24 cellular contexts compared by ENCODE assay signal in genomic region chrX:154332561-154332960, GRCh38. TPM values are rescaled to one million over a fixed set of nuclear protein-coding genes. Genes with fewer than 3 reads are reported as not detected.
"Had no signal": no experiment of that assay in that cellular context is flagged by ENCODE, and none has a peak within 500 bp of the region (broad histone marks: within the 10 kb centered on the region; RNA-seq: fewer than 3 reads in every experiment).

No MANE protein-coding gene starts in this region.

- H3K4me3 ChIP-seq: K562 had no signal

- H3K36me3 Mint-ChIP-seq: IgD-negative memory B cell had no signal

- H3K9me3 Mint-ChIP-seq: IgD-negative memory B cell had no signal

- ATAC-seq: HepG2, K562 had no signal

- H3K9me3 ChIP-seq: SK-N-SH had no signal

- H3K27ac ChIP-seq: KMS-11 had no signal

- DNase-seq: Kasumi-1, MM.1S, NCI-H1092 treated with DMSO at 0.1 percent for 48 hours, NCI-H1436, NCI-H187, NCI-H2029, NCI-H2081 treated with DMSO at 0.1 percent for 48 hours, NCI-H2171, NCI-H226, NCI-H446, NCI-H510A, NCI-H524 treated with DMSO at 0.1 percent for 48 hours, NCI-H69, NCI-H774, RPMI8226, SHP77, SK-N-SH had no signal

- H3K4me3 Mint-ChIP-seq: IgD-negative memory B cell had no signal

RNA-seq across cellular contexts. Expression of gene TKTL1, which starts 37.0 kb away (rescaled TPM):
- total RNA-seq: HepG2, HT1080 had no signal
- polyA plus RNA-seq: HepG2, SK-N-SH had no signal

RNA-seq across cellular contexts. Expression of gene TEX28, which starts 37.6 kb away (rescaled TPM):
- total RNA-seq: HepG2, HT1080, K562, M059J, SK-MEL-5 had no signal
- polyA plus RNA-seq: HepG2, IgD-negative memory B cell, K562, SK-N-SH had no signal
